In genomic region chr2:26572589-26572988, GRCh38 we compare ENCODE assay signal across 1 cellular context.
TF ChIP-seq lines count a peak whose summit lies in the region.

No MANE protein-coding gene starts in this region.

TF ChIP-seq in WTC11, 78 proteins besides CTCF, POLR2A, EP300 and RAD21 (continued from another document):
- TF ChIP-seq IRF1 (CRISPR knock-in tag; IDR thresholded peaks at IDR 0.05) (no peak), ZNF671 (CRISPR knock-in tag; IDR thresholded peaks at IDR 0.05) (no peak), PREB (CRISPR knock-in tag; IDR thresholded peaks at IDR 0.05; ENCODE audit: borderline replicate concordance) (no peak), PRDM15 (CRISPR knock-in tag; IDR thresholded peaks at IDR 0.05) (no peak)
